Comparison of ENCODE assay signal across 17 cellular contexts in genomic region chr16:86199182-86199581, GRCh38.
DNase-seq lines count a peak whose midpoint lies in the region; ATAC-seq, FAIRE-seq and TF ChIP-seq lines count a peak whose summit lies in the region.
"Had no signal": no experiment of that assay in that cellular context is flagged by ENCODE, and none has a peak within 500 bp of the region (broad histone marks: within the 10 kb centered on the region; RNA-seq: fewer than 3 reads in every experiment).

No MANE protein-coding gene starts in this region.

- intact Hi-C loops in left lung (cut with DNase I) (loop anchor here (10.0 kb wide), 1 partner anchor 316 kb away; the partner anchor contains the start of gene FOXF1 (in 2 of the 2)), psoas muscle (cut with DNase I) (no loop called here)

- no peak for TF ChIP-seq CTCF in left lung (IDR thresholded peaks at IDR 0.05)
- no peak for TF ChIP-seq CTCF in psoas muscle (IDR thresholded peaks at IDR 0.05)

- no peaks in the 10 kb centered on the region for H3K4me1 Mint-ChIP-seq in immature natural killer cell

- H3K36me3 Mint-ChIP-seq in immature natural killer cell, result peaks cover 0 to 4% (median 0%) of the 10 kb centered on the region in 3 donors

- ATAC-seq in left lung, result no peak
- ATAC-seq in psoas muscle, result no peak

- H3K4me1 ChIP-seq in left lung (no peaks in the 10 kb centered on the region), rectal smooth muscle tissue (ENCODE audit: control insufficient read depth, insufficient read depth, low read length) (peaks cover 38% of the 10 kb centered on the region), urinary bladder (ENCODE audit: insufficient read depth) (no peaks in the 10 kb centered on the region), psoas muscle (no peaks in the 10 kb centered on the region)
- H3K4me1 ChIP-seq: BLaER1 treated with 17β-estradiol and CSF1 and Interleukin-3, amounts not matched to agents 10 nM and 100 nM had no signal

- WGBS in urinary bladder, result 8% methylated on average over 7 of the region's 7 CpGs
- WGBS in psoas muscle, 3 donors, result 18 to 21% (median 18%) methylated on average over 7 of the region's 7 CpGs

- H3K4me3 ChIP-seq in left lung (no peak overlapping the region), rectal smooth muscle tissue (ENCODE audit: low read length) (peak overlapping the region; percentile 52), urinary bladder (ENCODE audit: low read depth, low read length) (no peak overlapping the region), psoas muscle (no peak overlapping the region)
- H3K4me3 ChIP-seq: BLaER1 treated with 17β-estradiol and CSF1 and Interleukin-3, amounts not matched to agents 10 nM and 100 nM had no signal

- H3K9me3 ChIP-seq in left lung (no peaks in the 10 kb centered on the region), psoas muscle (no peaks in the 10 kb centered on the region)
- H3K9me3 ChIP-seq: BLaER1 treated with 17β-estradiol and CSF1 and Interleukin-3, amounts not matched to agents 10 nM and 100 nM had no signal

- peaks cover 2 to 13% (median 9%) of the 10 kb centered on the region in 3 donors for H3K27me3 Mint-ChIP-seq in immature natural killer cell (ENCODE audit: low read depth in 3 of 3)

- H3K27ac ChIP-seq in left lung (peak overlapping the region; percentile 48 to 78), rectal smooth muscle tissue (ENCODE audit: low read depth, low read length) (peak overlapping the region; percentile 98), urinary bladder (ENCODE audit: low read depth) (peak overlapping the region; percentile 76), psoas muscle (no peak overlapping the region)
- H3K27ac ChIP-seq: 22Rv1; BLaER1 treated with 17β-estradiol and CSF1 and Interleukin-3, amounts not matched to agents 10 nM and 100 nM had no signal

- no peak overlapping the region for H3K4me3 Mint-ChIP-seq in immature natural killer cell
- H3K4me3 Mint-ChIP-seq: HFFc6 had no signal

- peak overlapping the region; percentile 14 for H3K9ac ChIP-seq in rectal smooth muscle tissue (ENCODE audit: low read length)
- H3K9ac ChIP-seq: BLaER1 treated with 17β-estradiol and CSF1 and Interleukin-3, amounts not matched to agents 10 nM and 100 nM had no signal

- peak; percentile 0 for DNase-seq in NCI-H1105 (lab: John Stamatoyannopoulos, UW)
- DNase-seq in NCI-H1105 treated with DMSO at 0.1 percent for 48 hours (lab: John Stamatoyannopoulos, UW), result no peak
- no peak for DNase-seq in left lung
- DNase-seq in GM12891 (ENCODE audit: insufficient read length, low spot score), result no peak
- DNase-seq in immature natural killer cell, result no peak
- no peak for DNase-seq in psoas muscle
- DNase-seq: DMS 273 treated with DMSO at 0.1 percent for 48 hours, HFFc6, Kasumi-1, NCI-H1930, NCI-H2171 treated with DMSO at 0.1 percent for 48 hours, RPMI8226 had no signal

- no peak overlapping the region for H3K27ac Mint-ChIP-seq in immature natural killer cell
- H3K27ac Mint-ChIP-seq: HFFc6 had no signal

- no peaks in the 10 kb centered on the region for H3K9me3 Mint-ChIP-seq in immature natural killer cell
- H3K9me3 Mint-ChIP-seq: HFFc6 had no signal

- FAIRE-seq in GM12891 (lab: Jason Lieb, UNC), result no peak
- FAIRE-seq: H1 had no signal

- TF ChIP-seq POLR2A in GM12891 (IDR thresholded peaks at IDR 0.05; ENCODE audit: low read depth, low read length), result no peak

- no peaks in the 10 kb centered on the region for H3K36me3 ChIP-seq in left lung
- no peaks in the 10 kb centered on the region for H3K36me3 ChIP-seq in rectal smooth muscle tissue (ENCODE audit: control insufficient read depth, insufficient read depth, low read length)
- no peaks in the 10 kb centered on the region for H3K36me3 ChIP-seq in urinary bladder (ENCODE audit: insufficient read depth)
- H3K36me3 ChIP-seq in psoas muscle (ENCODE audit: insufficient read depth in 1 of 2, low read depth in 1 of 2), result no peaks in the 10 kb centered on the region
- H3K36me3 ChIP-seq: BLaER1 treated with 17β-estradiol and CSF1 and Interleukin-3, amounts not matched to agents 10 nM and 100 nM had no signal

- peaks cover 19 to 89% of the 10 kb centered on the region in 2 donors for H3K27me3 ChIP-seq in left lung
- peaks cover 4% of the 10 kb centered on the region for H3K27me3 ChIP-seq in rectal smooth muscle tissue (ENCODE audit: control insufficient read depth, insufficient read depth, low read length)
- H3K27me3 ChIP-seq in psoas muscle (ENCODE audit: insufficient read depth in 3 of 3, low read length in 2 of 3), result peaks cover 0 to 81% (median 16%) of the 10 kb centered on the region in 3 donors

TF ChIP-seq in GM12891, 5 proteins besides CTCF, POLR2A, EP300 and RAD21:
- no peak for TF ChIP-seq POU2F2 (IDR thresholded peaks at IDR 0.05; ENCODE audit: low read depth, low read length)
- no peak for TF ChIP-seq SPI1 (IDR thresholded peaks at IDR 0.05; ENCODE audit: low read depth, low read length)
- no peak for TF ChIP-seq PAX5 (IDR thresholded peaks at IDR 0.05; ENCODE audit: insufficient read depth, low read length, severe bottlenecking)
- no peak for TF ChIP-seq POLR2AphosphoS5 (IDR thresholded peaks at IDR 0.05; ENCODE audit: low read depth, low read length)
- TF ChIP-seq TAF1 (IDR thresholded peaks at IDR 0.05; ENCODE audit: low read depth, low read length), result no peak

Comparison
In these comparisons a context has a peak if more than half of its experiments do, and no peak if none do; other contexts are left out.
1. intact Hi-C loops: an anchor here in left lung (10.0 kb wide); none called in psoas muscle.